Comparison of ENCODE assay signal across 7 cellular contexts in genomic region chr19:42217522-42218442, GRCh38. TPM values are rescaled to one million over a fixed set of nuclear protein-coding genes. Genes with fewer than 3 reads are reported as not detected.
DNase-seq lines count a peak whose midpoint lies in the region; ATAC-seq, FAIRE-seq and TF ChIP-seq lines count a peak whose summit lies in the region.

TSS of gene DEDD2 (minus strand) at chr19:42217677. CDS start at chr19:42217007, 670 bp downstream.

- H3K27me3 ChIP-seq in body of pancreas (no peaks in the 10 kb centered on the region), gastrocnemius medialis (no peaks in the 10 kb centered on the region)

- peak in 1 of 7 experiments; percentile 1 for TF ChIP-seq CTCF in body of pancreas (IDR thresholded peaks at IDR 0.05)
- TF ChIP-seq CTCF in gastrocnemius medialis (IDR thresholded peaks at IDR 0.05 in 4 of 5, conservative IDR thresholded peaks at IDR 0.05 in 1 of 5): no peak

- in situ Hi-C loops in gastrocnemius medialis (cut with MboI; ENCODE audit: low sequenced_read_pairs in 4 of 4): no loop called here

- peak; percentile 50 for FAIRE-seq in TTC549 (lab: Jason Lieb, UNC)

- WGBS in body of pancreas, 2 donors: 14 to 20% methylated on average over 44 to 56 of the region's 56 CpGs

- H3K9me3 ChIP-seq in body of pancreas: no peaks in the 10 kb centered on the region
- no peaks in the 10 kb centered on the region for H3K9me3 ChIP-seq in gastrocnemius medialis

- peaks cover 70% of the 10 kb centered on the region for H3K4me1 ChIP-seq in body of pancreas
- peaks cover 37 to 53% of the 10 kb centered on the region in 2 donors for H3K4me1 ChIP-seq in gastrocnemius medialis

- TF ChIP-seq POLR2A in body of pancreas (IDR thresholded peaks at IDR 0.05) (peak; percentile 82 to 93 (median 92)), gastrocnemius medialis (IDR thresholded peaks at IDR 0.05) (peak; percentile 77 to 81)

- ATAC-seq in GM18520 (IDR thresholded peaks at IDR 0.05; ENCODE audit: unreplicated experiment): peak; percentile 61
- ATAC-seq in HG03064 (IDR thresholded peaks at IDR 0.05; ENCODE audit: low read depth, unreplicated experiment): peak; percentile 43
- peak; percentile 81 for ATAC-seq in body of pancreas
- peak; percentile 78 to 84 for ATAC-seq in gastrocnemius medialis

- peak within 1 kb of the TSS; percentile 61 to 81 for H3K4me3 ChIP-seq in body of pancreas
- H3K4me3 ChIP-seq in gastrocnemius medialis: peak within 1 kb of the TSS; percentile 74 to 95 (median 86)

- DNase-seq in NCI-H2107 treated with DMSO at 0.1 percent for 48 hours (lab: John Stamatoyannopoulos, UW; ENCODE audit: unreplicated experiment) (peak; percentile 88), body of pancreas (peak; percentile 98 to 99 (median 98)), iPS DF 4.7 (ENCODE audit: extremely low read depth, low spot score) (peak; percentile 80), gastrocnemius medialis (peak; percentile 97)

- intact Hi-C loops in body of pancreas (cut with DNase I): no loop called here
- intact Hi-C loops in gastrocnemius medialis (cut with DNase I; ENCODE audit: low total_unique reads): loop anchor here (1.0 to 10.0 kb wide), 2 partner anchors 27 to 353 kb away; partner anchors contain the start of gene RPS19

- H3K27ac ChIP-seq in body of pancreas (peak within 1 kb of the TSS; percentile 91 to 97 (median 94)), gastrocnemius medialis (peak within 1 kb of the TSS; percentile 86 to 97 (median 94))

- peaks cover 0 to 2% of the 10 kb centered on the region in 2 donors for H3K36me3 ChIP-seq in body of pancreas (replicated peaks in 1 of 2; ENCODE audit: insufficient read depth in 1 of 2, low read depth in 2 of 2)
- peaks cover 0 to 23% of the 10 kb centered on the region in 2 donors for H3K36me3 ChIP-seq in gastrocnemius medialis

RNA-seq across cellular contexts. Expression of gene DEDD2, which starts in this region (rescaled TPM):
- 10 to 100 TPM; 34.8 to 44.2 TPM for total RNA-seq in body of pancreas
- total RNA-seq in gastrocnemius medialis: 10 to 100 TPM; 22.5 to 33.6 (median 29.2) TPM

Comparison
In these comparisons a context has a peak if more than half of its experiments do, and no peak if none do; other contexts are left out.
1. Peak in every context shown above with its lines: DNase-seq, ATAC-seq, H3K4me3 ChIP-seq and H3K27ac ChIP-seq.